ENCODE assay signal across 25 cellular contexts in genomic region chr14:39276579-39277114, GRCh38. TPM values are rescaled to one million over a fixed set of nuclear protein-coding genes. Genes with fewer than 3 reads are reported as not detected.
DNase-seq lines count a peak whose midpoint lies in the region; ATAC-seq and TF ChIP-seq lines count a peak whose summit lies in the region.
"Had no signal": no experiment of that assay in that cellular context is flagged by ENCODE, and none has a peak within 500 bp of the region (broad histone marks: within the 10 kb centered on the region; RNA-seq: fewer than 3 reads in every experiment).

No MANE protein-coding gene starts in this region.

- peaks cover 0 to 8% of the 10 kb centered on the region in 2 donors for H3K9me3 Mint-ChIP-seq in activated T-cell treated with anti-CD3 and anti-CD28 coated beads, Interleukin-2, amount 50 U/mL, for 72 hours
- peaks cover 13% of the 10 kb centered on the region for H3K9me3 Mint-ChIP-seq in WTC11
- H3K9me3 Mint-ChIP-seq in memory B cell = no peaks in the 10 kb centered on the region
- no peaks in the 10 kb centered on the region for H3K9me3 Mint-ChIP-seq in stimulated activated memory B cell treated with anti-CD40 and anti-IgM and Interleukin-4, amounts not matched to agents 10 μg/mL and 1 μg/mL and 100 μg/mL, for 72 hours

- H3K4me3 Mint-ChIP-seq in activated T-cell treated with anti-CD3 and anti-CD28 coated beads, Interleukin-2, amount 50 U/mL, for 72 hours = no peak overlapping the region
- H3K4me3 Mint-ChIP-seq in WTC11 = no peak overlapping the region
- no peak overlapping the region for H3K4me3 Mint-ChIP-seq in memory B cell
- H3K4me3 Mint-ChIP-seq in stimulated activated memory B cell treated with anti-CD40 and anti-IgM and Interleukin-4, amounts not matched to agents 10 μg/mL and 1 μg/mL and 100 μg/mL, for 72 hours = no peak overlapping the region
- H3K4me3 Mint-ChIP-seq: activated CD8-positive, alpha-beta memory T cell treated with anti-CD3 and anti-CD28 coated beads, Interleukin-2, amount 10 ng/mL, durations not matched to agents 7 days and 5 days; B cell; brain; neural progenitor cell had no signal

- H3K27me3 ChIP-seq in esophagus squamous epithelium = no peaks in the 10 kb centered on the region
- H3K27me3 ChIP-seq: neural progenitor cell, upper lobe of left lung had no signal

- H3K27ac ChIP-seq in esophagus squamous epithelium = no peak overlapping the region
- H3K27ac ChIP-seq: A549, left ventricle myocardium inferior, neural progenitor cell, upper lobe of left lung had no signal

- TF ChIP-seq CTCF in WTC11 (IDR thresholded peaks at IDR 0.05) (no peak), esophagus squamous epithelium (IDR thresholded peaks at IDR 0.05) (no peak)

- ATAC-seq in activated T-cell treated with anti-CD3 and anti-CD28 coated beads, Interleukin-2, amount 50 U/mL, for 72 hours (replicated peaks in 1 of 2) = no peak
- no peak for ATAC-seq in WTC11
- ATAC-seq in memory B cell (ENCODE audit: low read depth) = no peak
- ATAC-seq in stimulated activated memory B cell treated with anti-CD40 and anti-IgM and Interleukin-4, amounts not matched to agents 10 μg/mL and 1 μg/mL and 100 μg/mL, for 72 hours = no peak
- no peak for ATAC-seq in HG02840 (IDR thresholded peaks at IDR 0.05; ENCODE audit: low FRiP score, unreplicated experiment)
- ATAC-seq: activated CD8-positive, alpha-beta memory T cell treated with anti-CD3 and anti-CD28 coated beads, Interleukin-2, amount 10 ng/mL, durations not matched to agents 7 days and 5 days had no signal

- peak overlapping the region; percentile 85 for H3K27ac Mint-ChIP-seq in activated T-cell treated with anti-CD3 and anti-CD28 coated beads, Interleukin-2, amount 50 U/mL, for 72 hours
- peak overlapping the region; percentile 49; the same call in 1 of the 2 replicates for H3K27ac Mint-ChIP-seq in WTC11
- H3K27ac Mint-ChIP-seq in memory B cell = peak overlapping the region; percentile 47
- H3K27ac Mint-ChIP-seq in stimulated activated memory B cell treated with anti-CD40 and anti-IgM and Interleukin-4, amounts not matched to agents 10 μg/mL and 1 μg/mL and 100 μg/mL, for 72 hours = peak overlapping the region; percentile 64
- H3K27ac Mint-ChIP-seq: activated CD8-positive, alpha-beta memory T cell treated with anti-CD3 and anti-CD28 coated beads, Interleukin-2, amount 10 ng/mL, durations not matched to agents 7 days and 5 days; B cell; brain; neural progenitor cell had no signal

- H3K9me3 ChIP-seq in esophagus squamous epithelium = no peaks in the 10 kb centered on the region
- H3K9me3 ChIP-seq: A549, upper lobe of left lung had no signal

- DNase-seq in activated T-cell treated with anti-CD3 and anti-CD28 coated beads, Interleukin-2, amount 50 U/mL, for 72 hours = no peak
- DNase-seq in activated T-cell treated with anti-CD3 and anti-CD28 coated beads for 4 hours (no peak), WTC11 (ENCODE audit: low spot score) (no peak), memory B cell (ENCODE audit: low spot score in 2 of 2) (no peak), esophagus squamous epithelium (lab: John Stamatoyannopoulos, UW) (no peak), GM19238 (ENCODE audit: insufficient read length, low spot score) (no peak)
- DNase-seq: activated CD8-positive, alpha-beta memory T cell treated with anti-CD3 and anti-CD28 coated beads, Interleukin-2, amount 10 ng/mL, durations not matched to agents 7 days and 5 days; effector CD4-positive, alpha-beta T cell; foreskin melanocyte; hippocampal formation; Kasumi-1; left ventricle myocardium inferior; midbrain; NCI-H1092; NCI-H187; NCI-H69; posterior cingulate gyrus; stimulated activated CD8-positive, alpha-beta memory T cell treated with anti-CD3 and anti-CD28 coated beads, Interleukin-4, amount 100 ng/mL, for 48 hours; upper lobe of left lung had no signal

- peaks cover 0 to 6% (median 3%) of the 10 kb centered on the region in 3 donors for H3K4me1 ChIP-seq in esophagus squamous epithelium

- H3K4me3 ChIP-seq in esophagus squamous epithelium = no peak overlapping the region
- H3K4me3 ChIP-seq: A549, left ventricle myocardium inferior, neural progenitor cell, upper lobe of left lung had no signal

- intact Hi-C loops in esophagus squamous epithelium (cut with DNase I) = no loop called here

- peaks cover 14 to 50% of the 10 kb centered on the region in 2 donors for H3K36me3 Mint-ChIP-seq in activated T-cell treated with anti-CD3 and anti-CD28 coated beads, Interleukin-2, amount 50 U/mL, for 72 hours (ENCODE audit: insufficient read depth in 2 of 2)
- H3K36me3 Mint-ChIP-seq in WTC11 (peaks cover 22% of the 10 kb centered on the region), memory B cell (peaks cover 27% of the 10 kb centered on the region)
- peaks cover 47% of the 10 kb centered on the region for H3K36me3 Mint-ChIP-seq in stimulated activated memory B cell treated with anti-CD40 and anti-IgM and Interleukin-4, amounts not matched to agents 10 μg/mL and 1 μg/mL and 100 μg/mL, for 72 hours

- WGBS in esophagus squamous epithelium, 2 donors = 91 to 95% methylated on average over 2 of the region's 2 CpGs

- TF ChIP-seq POLR2A in esophagus squamous epithelium (IDR thresholded peaks at IDR 0.05) = no peak

- CTCF ChIA-PET in WTC11 (lab: Charles Lee) = no interaction called here

- no peaks in the 10 kb centered on the region for H3K27me3 Mint-ChIP-seq in activated T-cell treated with anti-CD3 and anti-CD28 coated beads, Interleukin-2, amount 50 U/mL, for 72 hours (ENCODE audit: low read depth)
- H3K27me3 Mint-ChIP-seq in WTC11 (ENCODE audit: low read depth) (no peaks in the 10 kb centered on the region), memory B cell (no peaks in the 10 kb centered on the region)
- no peaks in the 10 kb centered on the region for H3K27me3 Mint-ChIP-seq in stimulated activated memory B cell treated with anti-CD40 and anti-IgM and Interleukin-4, amounts not matched to agents 10 μg/mL and 1 μg/mL and 100 μg/mL, for 72 hours
- H3K27me3 Mint-ChIP-seq: activated CD8-positive, alpha-beta memory T cell treated with anti-CD3 and anti-CD28 coated beads, Interleukin-2, amount 10 ng/mL, durations not matched to agents 7 days and 5 days; B cell; brain had no signal

- H3K36me3 ChIP-seq in esophagus squamous epithelium = peaks cover 0 to 45% (median 0%) of the 10 kb centered on the region in 3 donors
- H3K36me3 ChIP-seq: neural progenitor cell had no signal

- POLR2A ChIA-PET in WTC11 (lab: Charles Lee) = no interaction called here

- peaks cover 64% of the 10 kb centered on the region for H3K4me1 Mint-ChIP-seq in activated T-cell treated with anti-CD3 and anti-CD28 coated beads, Interleukin-2, amount 50 U/mL, for 72 hours (ENCODE audit: low read depth)
- peaks cover 3% of the 10 kb centered on the region; the same call in 1 of the 2 replicates for H3K4me1 Mint-ChIP-seq in WTC11
- peaks cover 21% of the 10 kb centered on the region for H3K4me1 Mint-ChIP-seq in memory B cell
- H3K4me1 Mint-ChIP-seq in stimulated activated memory B cell treated with anti-CD40 and anti-IgM and Interleukin-4, amounts not matched to agents 10 μg/mL and 1 μg/mL and 100 μg/mL, for 72 hours = peaks cover 54% of the 10 kb centered on the region
- H3K4me1 Mint-ChIP-seq: neural progenitor cell had no signal

TF ChIP-seq in WTC11, 78 proteins besides CTCF, POLR2A, EP300 and RAD21 (continues in another document):
- TF ChIP-seq TCF7 (CRISPR knock-in tag; IDR thresholded peaks at IDR 0.05; ENCODE audit: low read depth) = no peak
- TF ChIP-seq NR3C1 (CRISPR knock-in tag; conservative IDR thresholded peaks at IDR 0.05; ENCODE audit: low read depth) = no peak
- TF ChIP-seq JAZF1 (CRISPR knock-in tag; IDR thresholded peaks at IDR 0.05) = no peak
- TF ChIP-seq ZNF671 (CRISPR knock-in tag; IDR thresholded peaks at IDR 0.05) = no peak
- TF ChIP-seq, protein P1, sequence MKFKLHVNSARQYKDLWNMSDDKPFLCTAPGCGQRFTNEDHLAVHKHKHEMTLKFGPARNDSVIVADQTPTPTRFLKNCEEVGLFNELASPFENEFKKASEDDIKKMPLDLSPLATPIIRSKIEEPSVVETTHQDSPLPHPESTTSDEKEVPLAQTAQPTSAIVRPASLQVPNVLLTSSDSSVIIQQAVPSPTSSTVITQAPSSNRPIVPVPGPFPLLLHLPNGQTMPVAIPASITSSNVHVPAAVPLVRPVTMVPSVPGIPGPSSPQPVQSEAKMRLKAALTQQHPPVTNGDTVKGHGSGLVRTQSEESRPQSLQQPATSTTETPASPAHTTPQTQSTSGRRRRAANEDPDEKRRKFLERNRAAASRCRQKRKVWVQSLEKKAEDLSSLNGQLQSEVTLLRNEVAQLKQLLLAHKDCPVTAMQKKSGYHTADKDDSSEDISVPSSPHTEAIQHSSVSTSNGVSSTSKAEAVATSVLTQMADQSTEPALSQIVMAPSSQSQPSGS (CRISPR knock-in tag; IDR thresholded peaks at IDR 0.05; ENCODE audit: borderline replicate concordance, low read depth) = no peak
- no peak for TF ChIP-seq RORB (CRISPR knock-in tag; IDR thresholded peaks at IDR 0.05)
- no peak for TF ChIP-seq FOXP4 (CRISPR knock-in tag; IDR thresholded peaks at IDR 0.05)
- TF ChIP-seq GABPB1 (CRISPR knock-in tag; IDR thresholded peaks at IDR 0.05) = no peak
- no peak for TF ChIP-seq ZNF317 (CRISPR knock-in tag; IDR thresholded peaks at IDR 0.05; ENCODE audit: borderline replicate concordance, low read depth)

RNA-seq across cellular contexts. Expression of gene MIA2, which starts 42.9 kb away (rescaled TPM):
- 10 to 100 TPM; 54.5 to 56.7 TPM for total RNA-seq in activated T-cell treated with anti-CD3 and anti-CD28 coated beads, Interleukin-2, amount 50 U/mL, for 72 hours
- total RNA-seq in WTC11 (2021) (10.9 to 11.3 TPM (median 11.3 TPM) in 3 replicates), esophagus squamous epithelium (10 to 100 TPM; 33.3 to 50.7 (median 38.7) TPM)
